8 cellular contexts compared by ENCODE assay signal in genomic region chr10:6162589-6163356, GRCh38. TPM values are rescaled to one million over a fixed set of nuclear protein-coding genes. Genes with fewer than 3 reads are reported as not detected.
A peak's percentile ranks its signal among the peaks of the same experiment; 100 is the strongest.
DNase-seq lines count a peak whose midpoint lies in the region; ATAC-seq and TF ChIP-seq lines count a peak whose summit lies in the region.

No MANE protein-coding gene starts in this region.

- H3K79me2 ChIP-seq in GM23338 (replicated peaks; ENCODE audit: insufficient read depth) = peaks cover 36% of the 10 kb centered on the region
- H3K79me2 ChIP-seq in SU-DHL-6 (ENCODE audit: insufficient read depth, low read length) = peaks cover 50% of the 10 kb centered on the region

- H3K9me2 ChIP-seq in GM23338 (ENCODE audit: insufficient read depth) = no peaks in the 10 kb centered on the region
- no peaks in the 10 kb centered on the region for H3K9me2 ChIP-seq in SU-DHL-6 (replicated peaks; ENCODE audit: insufficient read depth, low read length)

- peaks cover 9% of the 10 kb centered on the region for H3K27me3 Mint-ChIP-seq in GM23338 (ENCODE audit: insufficient read depth, low read depth, poor library complexity)

- intact Hi-C loops in posterior vena cava (cut with DNase I) = loop anchor here in 1 of 2 donors (5.0 kb wide), 1 partner anchor 40 kb away; the partner anchor contains the start of gene PFKFB3

- H3K36me3 Mint-ChIP-seq in GM23338 (ENCODE audit: low read depth) = peaks cover 12% of the 10 kb centered on the region; the same call in 1 of the 3 replicates

- no peaks in the 10 kb centered on the region for H3K36me3 ChIP-seq in GM23338 (ENCODE audit: insufficient read depth)
- H3K36me3 ChIP-seq in SU-DHL-6 (ENCODE audit: low read length) = peaks cover 4% of the 10 kb centered on the region; the same call in 1 of the 2 replicates
- no peaks in the 10 kb centered on the region for H3K36me3 ChIP-seq in skeletal muscle satellite cell (ENCODE audit: insufficient read depth, low read length)
- H3K36me3 ChIP-seq in BE2C = no peaks in the 10 kb centered on the region

- no peaks in the 10 kb centered on the region for H3F3A ChIP-seq in GM23338 (replicated peaks; ENCODE audit: low read depth)
- peaks cover 19% of the 10 kb centered on the region for H3F3A ChIP-seq in SU-DHL-6 (ENCODE audit: insufficient read depth)

- H3K9me3 Mint-ChIP-seq in GM23338 = peaks cover 3% of the 10 kb centered on the region; the same call in 2 of the 3 replicates

- H3K27ac ChIP-seq in GM23338 (ENCODE audit: low read depth) (no peak overlapping the region), SU-DHL-6 (ENCODE audit: low read depth, low read length) (peak overlapping the region; percentile 64)

- peak; percentile 73 for DNase-seq in GM23338 (ENCODE audit: low spot score)
- DNase-seq in fibroblast of the aortic adventitia (ENCODE audit: low read depth) = peak; percentile 23
- no peak for DNase-seq in posterior vena cava (ENCODE audit: low spot score)
- no peak for DNase-seq in stimulated activated CD4-positive, alpha-beta T cell treated with anti-CD3 and anti-CD28 coated beads, Interleukin-4, amount 100 ng/mL, for 24 hours
- DNase-seq in BE2C = no peak
- DNase-seq in activated gamma-delta T cell (lab: John Stamatoyannopoulos, UW) = no peak

- H3K27me3 ChIP-seq in GM23338 (ENCODE audit: insufficient read depth) = no peaks in the 10 kb centered on the region
- no peaks in the 10 kb centered on the region for H3K27me3 ChIP-seq in SU-DHL-6 (ENCODE audit: low read length)
- H3K27me3 ChIP-seq in skeletal muscle satellite cell (ENCODE audit: control insufficient read depth, insufficient read depth, low read length) = no peaks in the 10 kb centered on the region
- no peaks in the 10 kb centered on the region for H3K27me3 ChIP-seq in BE2C

- H2AFZ ChIP-seq in GM23338 (no peak overlapping the region), SU-DHL-6 (ENCODE audit: low read depth, low read length, severe bottlenecking) (peak overlapping the region; percentile 53)

- peak overlapping the region; percentile 45 for H3K4me3 Mint-ChIP-seq in GM23338

- peaks cover 9% of the 10 kb centered on the region; the same call in 1 of the 2 replicates for H3K4me1 ChIP-seq in GM23338 (ENCODE audit: insufficient read depth)
- peaks cover 19% of the 10 kb centered on the region for H3K4me1 ChIP-seq in skeletal muscle satellite cell (ENCODE audit: control insufficient read depth, insufficient read depth, low read length)
- H3K4me1 ChIP-seq in BE2C = no peaks in the 10 kb centered on the region; the same call in 1 of the 2 replicates

- peak overlapping the region; percentile 68 for H3K4me2 ChIP-seq in GM23338
- H3K4me2 ChIP-seq in SU-DHL-6 (ENCODE audit: low read depth, low read length, poor library complexity, severe bottlenecking) = peak overlapping the region; percentile 58
- H3K4me2 ChIP-seq in skeletal muscle satellite cell (ENCODE audit: low read length) = peak overlapping the region; percentile 95

- H3K4me1 Mint-ChIP-seq in GM23338 = peaks cover 17% of the 10 kb centered on the region

- H4K20me1 ChIP-seq in GM23338 (replicated peaks; ENCODE audit: insufficient read depth) = peaks cover 4% of the 10 kb centered on the region
- peaks cover 3% of the 10 kb centered on the region; the same call in 1 of the 2 replicates for H4K20me1 ChIP-seq in SU-DHL-6 (ENCODE audit: low read depth, low read length)

- no peak overlapping the region for H3K27ac Mint-ChIP-seq in GM23338

- peak overlapping the region; percentile 71 for H3K4me3 ChIP-seq in GM23338
- H3K4me3 ChIP-seq in SU-DHL-6 (ENCODE audit: insufficient read depth, low read length, poor library complexity, severe bottlenecking) = peak overlapping the region; percentile 30
- H3K4me3 ChIP-seq in fibroblast of the aortic adventitia (ENCODE audit: low read depth, low read length) = no peak overlapping the region
- H3K4me3 ChIP-seq in skeletal muscle satellite cell (ENCODE audit: low read length) = peak overlapping the region; percentile 89
- H3K4me3 ChIP-seq in BE2C (ENCODE audit: low read depth, low read length) = no peak overlapping the region

- TF ChIP-seq CTCF in GM23338 (conservative IDR thresholded peaks at IDR 0.05; ENCODE audit: low read depth in 2 of 2) (no peak), SU-DHL-6 (IDR thresholded peaks at IDR 0.05; ENCODE audit: insufficient read depth, low read length, poor library complexity, severe bottlenecking) (no peak), fibroblast of the aortic adventitia (IDR thresholded peaks at IDR 0.05; ENCODE audit: insufficient read depth, low read length) (no peak), BE2C (IDR thresholded peaks at IDR 0.05; ENCODE audit: low read depth, low read length) (no peak)

- no peaks in the 10 kb centered on the region for H3K9me3 ChIP-seq in SU-DHL-6 (ENCODE audit: insufficient read depth, low read length)
- H3K9me3 ChIP-seq in skeletal muscle satellite cell (replicated peaks; ENCODE audit: low read length) = no peaks in the 10 kb centered on the region
- no peaks in the 10 kb centered on the region for H3K9me3 ChIP-seq in BE2C

- H3K9ac ChIP-seq in SU-DHL-6 (ENCODE audit: low read length) (peak overlapping the region; percentile 97; the same call in 1 of the 2 replicates), skeletal muscle satellite cell (ENCODE audit: low read depth, low read length) (peak overlapping the region; percentile 52)

- peak; percentile 63 for ATAC-seq in GM23338

TF ChIP-seq in GM23338, 12 proteins besides CTCF, POLR2A, EP300 and RAD21 (continues in another document):
- TF ChIP-seq EZH2phosphoT487 (IDR thresholded peaks at IDR 0.05; ENCODE audit: unreplicated experiment) (no peak), ETS1 (IDR thresholded peaks at IDR 0.05) (no peak), STAT1 (IDR thresholded peaks at IDR 0.05; ENCODE audit: unreplicated experiment) (no peak), EZH2 (IDR thresholded peaks at IDR 0.05; ENCODE audit: low read depth, unreplicated experiment) (no peak)

RNA-seq across cellular contexts. Expression of gene PFKFB3, which starts 40.0 kb away (rescaled TPM):
- total RNA-seq in GM23338 (2014; rRNA removed; shearing (Covaris generic)) = 16.4 and 26.8 TPM in 2 replicates
- polyA plus RNA-seq in GM23338 (2016; fragmentation: Nextera tagmentation; extraction: Ambion mirVana) = 9.5 and 11.4 TPM in 2 replicates
- total RNA-seq in fibroblast of the aortic adventitia (ENCODE audit: low replicate concordance) (9.4 and 23.0 TPM in 2 replicates), posterior vena cava (10 to 100 TPM; 33.2 to 43.1 TPM)
- total RNA-seq in skeletal muscle satellite cell (2012; rRNA removed) = 11.4 and 21.8 TPM in 2 replicates
- polyA plus RNA-seq in BE2C (2012; ENCODE audit: insufficient read depth, insufficient read length, low read depth) = 12.1 TPM

Comparison
In these comparisons a context has a peak if more than half of its experiments do, and no peak if none do; other contexts are left out.
1. DNase-seq: peak in GM23338 (single experiment) and fibroblast of the aortic adventitia (single experiment); none in posterior vena cava (single experiment), stimulated activated CD4-positive, alpha-beta T cell treated with anti-CD3 and anti-CD28 coated beads, Interleukin-4, amount 100 ng/mL, for 24 hours (single experiment), BE2C (single experiment) and activated gamma-delta T cell (single experiment).
2. H3K4me3 ChIP-seq: peak in GM23338 (single experiment), SU-DHL-6 (single experiment) and skeletal muscle satellite cell (single experiment); none in fibroblast of the aortic adventitia (single experiment) and BE2C (single experiment).
3. Peak in every context shown above with its lines, with median percentiles within 50 percentile points of each other: H3K4me2 ChIP-seq.